21 cellular contexts compared by ENCODE assay signal in genomic region chr3:188884299-188885043, GRCh38.
A peak's percentile ranks its signal among the peaks of the same experiment; 100 is the strongest.
DNase-seq lines count a peak whose midpoint lies in the region; ATAC-seq, FAIRE-seq and TF ChIP-seq lines count a peak whose summit lies in the region.
"Had no signal": no experiment of that assay in that cellular context is flagged by ENCODE, and none has a peak within 500 bp of the region (broad histone marks: within the 10 kb centered on the region; RNA-seq: fewer than 3 reads in every experiment).

No MANE protein-coding gene starts in this region.

- no peaks in the 10 kb centered on the region for H3K9me1 ChIP-seq in endothelial cell of umbilical vein (replicated peaks; ENCODE audit: control insufficient read depth, extremely low read depth, insufficient read depth, low read length)

- H3K4me1 Mint-ChIP-seq in CD4-positive, alpha-beta T cell (ENCODE audit: low read depth): no peaks in the 10 kb centered on the region

- no peak for TF ChIP-seq POLR2A in right lobe of liver (IDR thresholded peaks at IDR 0.05)
- TF ChIP-seq POLR2A in HepG2 (IDR thresholded peaks at IDR 0.05; ENCODE audit: insufficient read depth in 1 of 2, low read depth in 2 of 2, low read length in 2 of 2): no peak
- TF ChIP-seq POLR2A in endothelial cell of umbilical vein (IDR thresholded peaks at IDR 0.05; ENCODE audit: low read depth, low read length): no peak
- no peak for TF ChIP-seq POLR2A in lower leg skin (IDR thresholded peaks at IDR 0.05)
- TF ChIP-seq POLR2A in stomach (IDR thresholded peaks at IDR 0.05): no peak

- H3K9me3 ChIP-seq in right lobe of liver (no peaks in the 10 kb centered on the region), HepG2 (ENCODE audit: low read length) (no peaks in the 10 kb centered on the region), endothelial cell of umbilical vein (replicated peaks; ENCODE audit: control insufficient read depth, insufficient read depth, low read length) (no peaks in the 10 kb centered on the region), stomach (no peaks in the 10 kb centered on the region)
- no peaks in the 10 kb centered on the region for H3K9me3 ChIP-seq in CD4-positive, alpha-beta T cell (ENCODE audit: control insufficient read depth, low read length)
- H3K9me3 ChIP-seq: BLaER1, HAP-1 had no signal

- H3K9ac ChIP-seq in HepG2 (ENCODE audit: insufficient read depth, low read depth, low read length) (no peak overlapping the region), endothelial cell of umbilical vein (replicated peaks; ENCODE audit: extremely low read depth, insufficient read depth, low read length) (peak overlapping the region; percentile 49)
- H3K9ac ChIP-seq: BLaER1, GM23248 had no signal

- H3K27ac ChIP-seq in right lobe of liver: no peak overlapping the region
- no peak overlapping the region for H3K27ac ChIP-seq in HepG2 (ENCODE audit: extremely low read length, insufficient read depth, low read length)
- H3K27ac ChIP-seq in endothelial cell of umbilical vein (ENCODE audit: insufficient read depth, low read depth, low read length): peak overlapping the region; percentile 93
- H3K27ac ChIP-seq in stomach: no peak overlapping the region
- no peak overlapping the region for H3K27ac ChIP-seq in CD4-positive, alpha-beta T cell (ENCODE audit: low read depth, low read length)
- H3K27ac ChIP-seq: 22Rv1, BLaER1, GM23248, HL-60 had no signal

- POLR2A ChIA-PET in HepG2 (lab: Yijun Ruan, JAX): no interaction called here
- POLR2A ChIA-PET in endothelial cell of umbilical vein (lab: Charles Lee): no interaction called here
- POLR2A ChIA-PET in CD4-positive, alpha-beta T cell (lab: Charles Lee): no interaction called here

- TF ChIP-seq RAD21 in HepG2 (CRISPR knock-in tag; IDR thresholded peaks at IDR 0.05): no peak

- TF ChIP-seq CTCF in right lobe of liver (IDR thresholded peaks at IDR 0.05) (no peak), HepG2 (CRISPR knock-in tag; IDR thresholded peaks at IDR 0.05) (no peak), endothelial cell of umbilical vein (IDR thresholded peaks at IDR 0.05; ENCODE audit: extremely low read depth in 1 of 2, insufficient read depth in 1 of 2, low read depth in 1 of 2, low read length in 2 of 2) (no peak), lower leg skin (IDR thresholded peaks at IDR 0.05) (no peak), stomach (IDR thresholded peaks at IDR 0.05) (no peak)
- TF ChIP-seq CTCF in CD4-positive, alpha-beta T cell (IDR thresholded peaks at IDR 0.05): no peak

- H3K27me3 ChIP-seq in right lobe of liver (no peaks in the 10 kb centered on the region), HepG2 (ENCODE audit: control insufficient read depth in 1 of 2, insufficient read depth in 2 of 2, low read length in 2 of 2) (no peaks in the 10 kb centered on the region), endothelial cell of umbilical vein (ENCODE audit: control insufficient read depth in 2 of 2, insufficient read depth in 2 of 2, low read length in 2 of 2) (no peaks in the 10 kb centered on the region), stomach (no peaks in the 10 kb centered on the region)
- H3K27me3 ChIP-seq in CD4-positive, alpha-beta T cell (ENCODE audit: control insufficient read depth, insufficient read depth, low read length): no peaks in the 10 kb centered on the region
- H3K27me3 ChIP-seq: BLaER1 had no signal

- H3K36me3 Mint-ChIP-seq in CD4-positive, alpha-beta T cell (ENCODE audit: low read depth): peaks cover 22% of the 10 kb centered on the region

- intact Hi-C loops in right lobe of liver (cut with DNase I): no loop called here
- intact Hi-C loops in HepG2 (cut with micrococcal nuclease; ENCODE audit: unreplicated experiment): loop anchor here (10.0 kb wide), 1 partner anchor 1440 kb away; the partner anchor contains the start of gene CLDN1
- intact Hi-C loops in endothelial cell of umbilical vein (cut with micrococcal nuclease): loop anchor here (1.0 to 5.0 kb wide), 8 partner anchors 16 to 1683 kb away; partner anchors contain the start of gene LPP
- intact Hi-C loops in lower leg skin (cut with DNase I; ENCODE audit: low total_unique reads): no loop called here
- intact Hi-C loops in stomach (cut with DNase I; ENCODE audit: low total_unique reads): no loop called here
- intact Hi-C loops in Right ventricle myocardium inferior (cut with DNase I): loop anchor here (5.0 kb wide), 1 partner anchor 63 kb away; no protein-coding TSS in a partner anchor
- intact Hi-C loops in CD4-positive, alpha-beta T cell (cut with DNase I, micrococcal nuclease): no loop called here

- CTCF ChIA-PET in HepG2 (lab: Yijun Ruan, JAX; ENCODE audit: low intra/inter-chr PET ratio, low total read pairs): no interaction called here
- CTCF ChIA-PET in endothelial cell of umbilical vein (lab: Charles Lee): interaction anchor here (1.0 to 1.6 kb wide), 4 partner anchors 33 to 196 kb away, joined by 3 to 6 read pairs (median 4); no protein-coding TSS in a partner anchor
- CTCF ChIA-PET in CD4-positive, alpha-beta T cell (lab: Charles Lee): no interaction called here

- WGBS in right lobe of liver (ENCODE audit: insufficient coverage, low coverage, low lambda C conversion rate, missing lambda C conversion rate): 72% methylated on average over 11 of the region's 11 CpGs
- WGBS in HepG2 (ENCODE audit: low lambda C conversion rate): 100% methylated on average over 10 of the region's 11 CpGs
- WGBS in lower leg skin, 2 donors: 93 to 95% methylated on average over 11 of the region's 11 CpGs
- WGBS in stomach, 5 donors: 93 to 98% (median 95%) methylated on average over 11 of the region's 11 CpGs

- TF ChIP-seq EP300 in HepG2 (IDR thresholded peaks at IDR 0.05; ENCODE audit: low read depth in 2 of 2, low read length in 2 of 2): no peak
- TF ChIP-seq EP300 in HepG2 (CRISPR knock-in tag; IDR thresholded peaks at IDR 0.05; ENCODE audit: borderline replicate concordance): no peak
- TF ChIP-seq EP300 in stomach (IDR thresholded peaks at IDR 0.05): no peak

- H3K4me2 ChIP-seq in HepG2 (ENCODE audit: low read depth, low read length) (no peak overlapping the region), endothelial cell of umbilical vein (ENCODE audit: insufficient read depth, low read length) (peak overlapping the region; percentile 33)
- H3K4me2 ChIP-seq: BLaER1 had no signal

- dilution Hi-C loops in endothelial cell of umbilical vein (cut with MboI; ENCODE audit: extremely low pct_ligation_motif_present, low sequenced_read_pairs): no loop called here

- no peaks in the 10 kb centered on the region for H3K79me2 ChIP-seq in HepG2 (ENCODE audit: insufficient read depth, low read length)
- no peaks in the 10 kb centered on the region for H3K79me2 ChIP-seq in endothelial cell of umbilical vein (ENCODE audit: control insufficient read depth, insufficient read depth, low read length)

- DNase-seq in right lobe of liver (no peak), HepG2 (ENCODE audit: low spot score) (no peak), endothelial cell of umbilical vein (ENCODE audit: low read depth, low spot score) (peak; percentile 82), left lobe of liver (ENCODE audit: low spot score) (no peak), lower leg skin (ENCODE audit: low spot score in 2 of 2) (no peak), stomach (no peak), Right ventricle myocardium inferior (ENCODE audit: missing footprints) (no peak)
- DNase-seq in CD4-positive, alpha-beta T cell: no peak
- DNase-seq: Calu3; CD8-positive, alpha-beta T cell; DMS53; DND-41; EL; GM23248 had no signal

- FAIRE-seq in HepG2 (lab: Jason Lieb, UNC) (no peak), endothelial cell of umbilical vein (lab: Jason Lieb, UNC) (peak; percentile 84)
- FAIRE-seq: GM12878, HTR-8/SVneo had no signal

- H3K27ac Mint-ChIP-seq in CD4-positive, alpha-beta T cell: no peak overlapping the region
- H3K27ac Mint-ChIP-seq: CD8-positive, alpha-beta T cell had no signal

- peaks cover 0 to 21% (median 2%) of the 10 kb centered on the region in 4 donors for H3K4me1 ChIP-seq in right lobe of liver
- H3K4me1 ChIP-seq in HepG2 (ENCODE audit: insufficient read depth, low read length): peaks cover 26% of the 10 kb centered on the region
- H3K4me1 ChIP-seq in endothelial cell of umbilical vein (ENCODE audit: control insufficient read depth, extremely low read depth, insufficient read depth, low read length): peaks cover 37% of the 10 kb centered on the region
- H3K4me1 ChIP-seq in stomach: peaks cover 0 to 20% (median 7%) of the 10 kb centered on the region in 4 donors
- H3K4me1 ChIP-seq: BLaER1, HAP-1 had no signal

- no peaks in the 10 kb centered on the region for H3K27me3 Mint-ChIP-seq in CD4-positive, alpha-beta T cell

- no peak overlapping the region for H2AFZ ChIP-seq in HepG2 (ENCODE audit: low read length)
- H2AFZ ChIP-seq in endothelial cell of umbilical vein (ENCODE audit: low read depth, low read length): no peak overlapping the region
- H2AFZ ChIP-seq: GM23248 had no signal

- H3K4me3 Mint-ChIP-seq in CD4-positive, alpha-beta T cell: no peak overlapping the region
- H3K4me3 Mint-ChIP-seq: CD14-positive monocyte; CD8-positive, alpha-beta T cell had no signal

- no peaks in the 10 kb centered on the region for H4K20me1 ChIP-seq in HepG2 (ENCODE audit: insufficient read depth, low read length)
- H4K20me1 ChIP-seq in endothelial cell of umbilical vein (replicated peaks; ENCODE audit: control insufficient read depth, extremely low read depth, insufficient read depth, low read length): no peaks in the 10 kb centered on the region
- H4K20me1 ChIP-seq: BLaER1 had no signal

- H3K4me3 ChIP-seq in right lobe of liver (no peak overlapping the region), HepG2 (replicated peaks in 1 of 3; ENCODE audit: insufficient read depth in 1 of 3, low read depth in 2 of 3, low read length in 3 of 3) (no peak overlapping the region), endothelial cell of umbilical vein (replicated peaks in 1 of 3; ENCODE audit: insufficient read depth in 1 of 3, low read depth in 1 of 3, low read length in 3 of 3) (no peak overlapping the region), lower leg skin (ENCODE audit: low read depth, poor library complexity, severe bottlenecking) (no peak overlapping the region), stomach (no peak overlapping the region)
- H3K4me3 ChIP-seq: BLaER1, GM12878, GM23248, HAP-1 had no signal

- BruUV-seq in HepG2 (replicated peaks; lab: Mats Ljungman, UMichigan): no TSS peak
- no TSS peak for BruUV-seq in endothelial cell of umbilical vein (replicated peaks; lab: Mats Ljungman, UMichigan)

- no peaks in the 10 kb centered on the region for H3K36me3 ChIP-seq in right lobe of liver
- peaks cover 6% of the 10 kb centered on the region in 2 experiments; a peak in 3 of 5 replicates for H3K36me3 ChIP-seq in HepG2 (replicated peaks in 1 of 2; ENCODE audit: control insufficient read depth in 1 of 2, insufficient read depth in 2 of 2, low read length in 2 of 2)
- H3K36me3 ChIP-seq in endothelial cell of umbilical vein (ENCODE audit: control insufficient read depth in 2 of 2, extremely low read depth in 1 of 2, insufficient read depth in 2 of 2, low read length in 2 of 2): no peaks in the 10 kb centered on the region
- peaks cover 0 to 40% (median 24%) of the 10 kb centered on the region in 4 donors for H3K36me3 ChIP-seq in stomach
- H3K36me3 ChIP-seq: HAP-1 had no signal

- ATAC-seq in right lobe of liver: peak; percentile 10 to 58 (median 18)
- no peak for ATAC-seq in HepG2
- peak; percentile 18 for ATAC-seq in left lobe of liver
- ATAC-seq in Right ventricle myocardium inferior: no peak
- ATAC-seq in CD4-positive, alpha-beta T cell (ENCODE audit: poor library complexity): no peak
- ATAC-seq: CD8-positive, alpha-beta T cell; GM12878 had no signal

- in situ Hi-C loops in HepG2 (cut with HindIII; ENCODE audit: extremely low pct_ligation_motif_present, low pct_unique_long_range_greater_than_20kb): no loop called here

- H3K9me3 Mint-ChIP-seq in CD4-positive, alpha-beta T cell: no peaks in the 10 kb centered on the region
- H3K9me3 Mint-ChIP-seq: CD8-positive, alpha-beta T cell had no signal

Comparison
In these comparisons a context has a peak if more than half of its experiments do, and no peak if none do; other contexts are left out.
1. ATAC-seq: peak in right lobe of liver (4 of 4) and left lobe of liver (single experiment); none in HepG2 (single experiment), Right ventricle myocardium inferior (single experiment) and CD4-positive, alpha-beta T cell (single experiment).
2. intact Hi-C loops: an anchor here in HepG2 (10.0 kb wide), endothelial cell of umbilical vein (1.0 to 5.0 kb wide) and Right ventricle myocardium inferior (5.0 kb wide); none called in right lobe of liver, lower leg skin, stomach and CD4-positive, alpha-beta T cell.